Comparison of ENCODE assay signal across 16 cellular contexts in the genomic region with DNA sequence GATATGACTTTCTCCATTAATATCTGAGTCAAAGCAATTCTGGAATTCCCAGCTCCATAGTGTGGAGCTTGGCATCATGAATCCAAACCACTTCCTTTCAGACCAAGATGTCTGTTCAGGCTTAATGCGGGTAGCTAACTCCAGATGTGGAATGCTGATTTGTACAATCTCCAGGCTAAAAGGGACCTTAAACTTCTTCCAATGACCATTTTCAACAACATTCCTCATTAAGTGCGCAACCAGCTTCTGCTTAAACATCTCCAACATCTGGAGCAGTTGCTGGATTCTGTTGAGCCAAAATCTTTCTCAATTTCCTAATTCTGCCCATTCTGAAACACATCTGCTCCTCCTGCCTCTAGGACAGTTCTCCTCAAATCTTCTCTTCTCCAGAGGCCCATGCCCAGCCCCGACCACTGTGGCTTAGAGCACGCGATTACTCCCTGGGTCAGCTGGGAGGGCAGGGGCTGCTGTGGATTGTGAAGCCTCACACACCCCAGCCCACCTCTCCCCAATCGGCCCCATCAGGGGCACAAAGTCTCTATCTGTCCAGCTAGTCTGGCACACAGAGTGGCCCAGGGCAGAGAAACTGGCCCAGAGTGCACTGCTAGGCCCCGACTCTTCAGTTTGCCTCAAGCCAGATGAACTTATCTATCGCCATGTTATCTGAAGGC. TPM values are rescaled to one million over a fixed set of nuclear protein-coding genes. Genes with fewer than 3 reads are reported as not detected.
A peak's percentile ranks its signal among the peaks of the same experiment; 100 is the strongest.
DNase-seq lines count a peak whose midpoint lies in the region; ATAC-seq and TF ChIP-seq lines count a peak whose summit lies in the region.
"Had no signal": no experiment of that assay in that cellular context is flagged by ENCODE, and none has a peak within 500 bp of the region (broad histone marks: within the 10 kb centered on the region; RNA-seq: fewer than 3 reads in every experiment).

No MANE protein-coding gene starts in this region.

- DNase-seq in Right ventricle myocardium inferior (ENCODE audit: missing footprints) (no peak), cardiac septum (ENCODE audit: low spot score) (no peak), left cardiac atrium (no peak), aorta (no peak), dermis blood vessel endothelial cell (no peak), OCI-M1 (lab: John Stamatoyannopoulos, UW) (no peak)
- DNase-seq: activated CD4-positive, alpha-beta T cell treated with anti-CD3 and anti-CD28 coated beads for 4 hours; NCI-H1417 treated with DMSO at 0.1 percent for 48 hours; NCI-H446 treated with DMSO at 0.1 percent for 48 hours had no signal

- peak overlapping the region; percentile 60 for H2AFZ ChIP-seq in parathyroid adenoma

- ATAC-seq in Right ventricle myocardium inferior: peak; percentile 47
- ATAC-seq in left cardiac atrium: peak; percentile 52 to 55
- peak; percentile 59 for ATAC-seq in aorta (ENCODE audit: low FRiP score)
- no peak for ATAC-seq in HG03175 (IDR thresholded peaks at IDR 0.05; ENCODE audit: unreplicated experiment)
- ATAC-seq: activated T-helper 17 cell treated with anti-CD3 and anti-CD28 coated beads, Interleukin-2, amount 50 U/mL, for 72 hours had no signal

- intact Hi-C loops in Right ventricle myocardium inferior (cut with DNase I): no loop called here
- intact Hi-C loops in cardiac septum (cut with DNase I): loop anchor here (2.0 kb wide), 1 partner anchor 19 kb away; no protein-coding TSS in a partner anchor
- intact Hi-C loops in left cardiac atrium (cut with DNase I): no loop called here
- intact Hi-C loops in aorta (cut with DNase I): no loop called here

- H3K4me1 ChIP-seq in parathyroid adenoma (peaks cover 9% of the 10 kb centered on the region), aorta (ENCODE audit: control insufficient read depth in 1 of 2, insufficient read depth in 2 of 2, low read length in 2 of 2) (no peaks in the 10 kb centered on the region)

- peak overlapping the region; percentile 56 for H3K4me2 ChIP-seq in parathyroid adenoma (ENCODE audit: low read length)
- H3K4me2 ChIP-seq: KMS-11 had no signal

- TF ChIP-seq CTCF in parathyroid adenoma (IDR thresholded peaks at IDR 0.05): no peak

- H3K27ac ChIP-seq in parathyroid adenoma (peak overlapping the region; percentile 80), aorta (ENCODE audit: low read depth in 1 of 2, low read length in 2 of 2) (no peak overlapping the region)
- H3K27ac ChIP-seq: brain microvascular endothelial cell, KMS-11 had no signal

- H3K9me3 ChIP-seq in parathyroid adenoma (ENCODE audit: control insufficient read depth, low read length) (no peaks in the 10 kb centered on the region), aorta (ENCODE audit: control insufficient read depth, low read length) (no peaks in the 10 kb centered on the region)

- H3K4me3 ChIP-seq in parathyroid adenoma (ENCODE audit: low read depth, low read length): peak overlapping the region; percentile 24
- no peak overlapping the region for H3K4me3 ChIP-seq in aorta (ENCODE audit: low read length in 2 of 2)

- 52% methylated on average over 8 of the region's 8 CpGs for WGBS in aorta, 2 donors

- no peaks in the 10 kb centered on the region for H3K79me2 ChIP-seq in parathyroid adenoma

- no peak overlapping the region for H3K9ac ChIP-seq in parathyroid adenoma
- H3K9ac ChIP-seq: KMS-11 had no signal

- H3K27me3 ChIP-seq in parathyroid adenoma (ENCODE audit: control insufficient read depth, insufficient read depth, low read length) (no peaks in the 10 kb centered on the region), aorta (ENCODE audit: control insufficient read depth in 1 of 2, insufficient read depth in 2 of 2, low read length in 1 of 2) (no peaks in the 10 kb centered on the region)
- H3K27me3 ChIP-seq: brain microvascular endothelial cell had no signal

- H3K36me3 ChIP-seq in parathyroid adenoma (ENCODE audit: control insufficient read depth, insufficient read depth, low read length): no peaks in the 10 kb centered on the region
- no peaks in the 10 kb centered on the region for H3K36me3 ChIP-seq in aorta (ENCODE audit: control insufficient read depth in 1 of 2, insufficient read depth in 2 of 2, low read length in 1 of 2)
- H3K36me3 ChIP-seq: brain microvascular endothelial cell had no signal

RNA-seq across cellular contexts. Expression of gene ASPA, which starts 36.2 kb away (rescaled TPM):
- 3.8 TPM for total RNA-seq in Right ventricle myocardium inferior
- total RNA-seq in cardiac septum: 0.94 TPM
- total RNA-seq in left cardiac atrium: 1 to 10 TPM; 3.1 to 5.0 TPM
- 1 to 10 TPM; 3.2 to 6.6 TPM for total RNA-seq in aorta
- 1 to 10 TPM in 1 of 2 donors, under 1 TPM in 1; 0.10 to 4.5 TPM for polyA plus RNA-seq in aorta
- total RNA-seq in dermis blood vessel endothelial cell: not detected in 2 replicates
- total RNA-seq: mononuclear cell had no signal

RNA-seq across cellular contexts. Expression of gene SPATA22, which starts 40.4 kb away (rescaled TPM):
- total RNA-seq in Right ventricle myocardium inferior: 0.84 TPM
- not detected for total RNA-seq in cardiac septum
- under 1 TPM in 1 of 2 donors, not detected in 1; 0.35 TPM for total RNA-seq in left cardiac atrium
- total RNA-seq in aorta: 1 to 10 TPM in 1 of 2 donors, not detected in 1; 1.4 TPM
- polyA plus RNA-seq in aorta: under 1 TPM in 1 of 2 donors, not detected in 1; 0.67 TPM
- under 0.01 and 0.23 TPM in 2 replicates for total RNA-seq in dermis blood vessel endothelial cell
- total RNA-seq: A172; activated T-helper 17 cell treated with anti-CD3 and anti-CD28 coated beads, Interleukin-2, amount 50 U/mL, for 72 hours; mononuclear cell had no signal

RNA-seq across cellular contexts. Expression of gene TRPV3, which starts 45.6 kb away (rescaled TPM):
- 0.84 TPM for total RNA-seq in Right ventricle myocardium inferior
- total RNA-seq in cardiac septum: 1.0 TPM
- total RNA-seq in left cardiac atrium: 1 to 10 TPM; 1.2 to 2.1 TPM
- total RNA-seq in aorta: 1 to 10 TPM in 1 of 2 donors, under 1 TPM in 1; 0.49 to 2.0 TPM
- polyA plus RNA-seq in aorta: under 1 TPM in 1 of 2 donors, not detected in 1; 0.75 TPM
- not detected in 2 replicates for total RNA-seq in dermis blood vessel endothelial cell
